Comparison of ENCODE assay signal across 14 cellular contexts in genomic region chr22:20231499-20232236, GRCh38. TPM values are rescaled to one million over a fixed set of nuclear protein-coding genes. Genes with fewer than 3 reads are reported as not detected.
DNase-seq lines count a peak whose midpoint lies in the region; ATAC-seq and TF ChIP-seq lines count a peak whose summit lies in the region.
"Had no signal": no experiment of that assay in that cellular context is flagged by ENCODE, and none has a peak within 500 bp of the region (broad histone marks: within the 10 kb centered on the region; RNA-seq: fewer than 3 reads in every experiment).

No MANE protein-coding gene starts in this region.

- DNase-seq in GM20000 (ENCODE audit: low spot score) (peak; percentile 16), NCI-H526 (lab: John Stamatoyannopoulos, UW) (peak; percentile 91 to 95), neuronal stem cell (ENCODE audit: low spot score) (no peak), MG63 (no peak)
- no peak for DNase-seq in activated naive CD8-positive, alpha-beta T cell treated with anti-CD3 and anti-CD28 coated beads for 36 hours
- DNase-seq: CD4-positive, alpha-beta T cell; DMS79 treated with DMSO at 0.1 percent for 48 hours; GF-D8; IMR-90; KBM-7 had no signal

- no peaks in the 10 kb centered on the region for H3K36me3 Mint-ChIP-seq in activated naive CD8-positive, alpha-beta T cell treated with anti-CD3 and anti-CD28 coated beads for 36 hours

- WGBS in neuronal stem cell (ENCODE audit: extremely low coverage in 2 of 2, insufficient read length in 2 of 2, insufficient replicate concordance in 1 of 2), 2 donors: no CpG with 5 or more reads among the region's 17 CpGs

- H3K27me3 Mint-ChIP-seq in activated naive CD8-positive, alpha-beta T cell treated with anti-CD3 and anti-CD28 coated beads for 36 hours: no peaks in the 10 kb centered on the region
- H3K27me3 Mint-ChIP-seq: B cell; CD4-positive, alpha-beta T cell had no signal

- no peak overlapping the region for H3K4me2 ChIP-seq in neuronal stem cell (ENCODE audit: insufficient read depth, low read length, poor library complexity, severe bottlenecking)

- H2BK15ac ChIP-seq in neuronal stem cell (ENCODE audit: low read length): peak overlapping the region; percentile 82

- peak overlapping the region; percentile 91 for H3K14ac ChIP-seq in neuronal stem cell (ENCODE audit: low read length)

- no peak overlapping the region for H2BK12ac ChIP-seq in neuronal stem cell (ENCODE audit: low read length)

- peaks cover 0 to 4% of the 10 kb centered on the region in 2 donors for H3K4me1 ChIP-seq in neuronal stem cell (ENCODE audit: control insufficient read depth in 2 of 2, insufficient read depth in 1 of 2, low read depth in 1 of 2, low read length in 2 of 2)
- H3K4me1 ChIP-seq: HAP-1 had no signal

- H3K4me3 Mint-ChIP-seq in activated naive CD8-positive, alpha-beta T cell treated with anti-CD3 and anti-CD28 coated beads for 36 hours: no peak overlapping the region
- H3K4me3 Mint-ChIP-seq: B cell; CD4-positive, alpha-beta T cell had no signal

- peak overlapping the region; percentile 94 for H3K23ac ChIP-seq in neuronal stem cell (ENCODE audit: low read depth, low read length, poor library complexity)

- H2AK5ac ChIP-seq in neuronal stem cell (ENCODE audit: low read depth, low read length): peak overlapping the region; percentile 89

- peak overlapping the region; percentile 62 for H3K18ac ChIP-seq in neuronal stem cell (ENCODE audit: low read length)

- no peak overlapping the region for H3K9ac ChIP-seq in neuronal stem cell (ENCODE audit: low read depth, low read length, poor library complexity)

- H3K27me3 ChIP-seq in neuronal stem cell (ENCODE audit: control insufficient read depth in 3 of 3, insufficient read depth in 3 of 3, low read depth in 1 of 3, low read length in 3 of 3) (peaks cover 0 to 73% (median 0%) of the 10 kb centered on the region in 3 experiments), MG63 (no peaks in the 10 kb centered on the region)

- no peaks in the 10 kb centered on the region for H3K79me1 ChIP-seq in neuronal stem cell (ENCODE audit: low read depth, low read length)

- no peak overlapping the region for H3K27ac Mint-ChIP-seq in activated naive CD8-positive, alpha-beta T cell treated with anti-CD3 and anti-CD28 coated beads for 36 hours
- H3K27ac Mint-ChIP-seq: B cell; CD4-positive, alpha-beta T cell had no signal

- H2BK120ac ChIP-seq in neuronal stem cell (ENCODE audit: low read depth, low read length): no peak overlapping the region

- no peaks in the 10 kb centered on the region for H3K36me3 ChIP-seq in neuronal stem cell (replicated peaks in 1 of 2; ENCODE audit: control insufficient read depth in 2 of 2, insufficient read depth in 2 of 2, low read length in 2 of 2)
- no peaks in the 10 kb centered on the region for H3K36me3 ChIP-seq in MG63
- H3K36me3 ChIP-seq: HAP-1 had no signal

- H3K9me3 Mint-ChIP-seq in activated naive CD8-positive, alpha-beta T cell treated with anti-CD3 and anti-CD28 coated beads for 36 hours: no peaks in the 10 kb centered on the region
- H3K9me3 Mint-ChIP-seq: CD4-positive, alpha-beta T cell had no signal

- H3K4me3 ChIP-seq in neuronal stem cell (ENCODE audit: low read length in 2 of 2): no peak overlapping the region
- H3K4me3 ChIP-seq in MG63: no peak overlapping the region
- H3K4me3 ChIP-seq: HAP-1 had no signal

- H2BK5ac ChIP-seq in neuronal stem cell (ENCODE audit: low read length): peak overlapping the region; percentile 39

- H3K27ac ChIP-seq in neuronal stem cell (replicated peaks; ENCODE audit: low read length): no peak overlapping the region
- H3K27ac ChIP-seq: C4-2B had no signal

- peak overlapping the region; percentile 72 for H3K4ac ChIP-seq in neuronal stem cell (ENCODE audit: low read length)

- no peak overlapping the region for H4K8ac ChIP-seq in neuronal stem cell (ENCODE audit: low read depth, low read length)

- peaks cover 0 to 1% of the 10 kb centered on the region in 2 donors for H3K9me3 ChIP-seq in neuronal stem cell (replicated peaks in 1 of 2; ENCODE audit: control insufficient read depth in 2 of 2, insufficient read depth in 1 of 2, low read depth in 1 of 2, low read length in 2 of 2)
- no peaks in the 10 kb centered on the region for H3K9me3 ChIP-seq in MG63
- H3K9me3 ChIP-seq: HAP-1 had no signal

- ATAC-seq in HG03469 (IDR thresholded peaks at IDR 0.05; ENCODE audit: unreplicated experiment): no peak

- no peak overlapping the region for H2AFZ ChIP-seq in neuronal stem cell (ENCODE audit: low read length)

- peak overlapping the region; percentile 61 for H4K91ac ChIP-seq in neuronal stem cell (ENCODE audit: low read depth, low read length, poor library complexity)

- no peak for TF ChIP-seq CTCF in GM20000 (IDR thresholded peaks at IDR 0.05; ENCODE audit: extremely low read depth, missing control alignments)

- peaks cover 2% of the 10 kb centered on the region for H3K4me1 Mint-ChIP-seq in activated naive CD8-positive, alpha-beta T cell treated with anti-CD3 and anti-CD28 coated beads for 36 hours
- H3K4me1 Mint-ChIP-seq: B cell had no signal

RNA-seq across cellular contexts. Expression of gene RTN4R, which starts 36.5 kb away (rescaled TPM):
- polyA plus RNA-seq in neuronal stem cell (2013, experiment 1 of 2): 23.2 TPM
- 22.9 TPM for polyA plus RNA-seq in neuronal stem cell (2013, experiment 2 of 2)
- 0.10 and 5.7 TPM in 2 replicates for total RNA-seq in MG63 (2014; rRNA removed; shearing (Covaris generic); ENCODE audit: low replicate concordance)
- total RNA-seq in activated naive CD8-positive, alpha-beta T cell treated with anti-CD3 and anti-CD28 coated beads for 36 hours: 1 to 10 TPM; 3.2 to 3.5 TPM

Comparison
In these comparisons a context has a peak if more than half of its experiments do, and no peak if none do; other contexts are left out.
1. DNase-seq: peak in GM20000 (single experiment) and NCI-H526 (2 of 2); none in neuronal stem cell (single experiment), MG63 (single experiment) and activated naive CD8-positive, alpha-beta T cell treated with anti-CD3 and anti-CD28 coated beads for 36 hours (single experiment).